ENCODE assay signal across 1 cellular context in the genomic region with DNA sequence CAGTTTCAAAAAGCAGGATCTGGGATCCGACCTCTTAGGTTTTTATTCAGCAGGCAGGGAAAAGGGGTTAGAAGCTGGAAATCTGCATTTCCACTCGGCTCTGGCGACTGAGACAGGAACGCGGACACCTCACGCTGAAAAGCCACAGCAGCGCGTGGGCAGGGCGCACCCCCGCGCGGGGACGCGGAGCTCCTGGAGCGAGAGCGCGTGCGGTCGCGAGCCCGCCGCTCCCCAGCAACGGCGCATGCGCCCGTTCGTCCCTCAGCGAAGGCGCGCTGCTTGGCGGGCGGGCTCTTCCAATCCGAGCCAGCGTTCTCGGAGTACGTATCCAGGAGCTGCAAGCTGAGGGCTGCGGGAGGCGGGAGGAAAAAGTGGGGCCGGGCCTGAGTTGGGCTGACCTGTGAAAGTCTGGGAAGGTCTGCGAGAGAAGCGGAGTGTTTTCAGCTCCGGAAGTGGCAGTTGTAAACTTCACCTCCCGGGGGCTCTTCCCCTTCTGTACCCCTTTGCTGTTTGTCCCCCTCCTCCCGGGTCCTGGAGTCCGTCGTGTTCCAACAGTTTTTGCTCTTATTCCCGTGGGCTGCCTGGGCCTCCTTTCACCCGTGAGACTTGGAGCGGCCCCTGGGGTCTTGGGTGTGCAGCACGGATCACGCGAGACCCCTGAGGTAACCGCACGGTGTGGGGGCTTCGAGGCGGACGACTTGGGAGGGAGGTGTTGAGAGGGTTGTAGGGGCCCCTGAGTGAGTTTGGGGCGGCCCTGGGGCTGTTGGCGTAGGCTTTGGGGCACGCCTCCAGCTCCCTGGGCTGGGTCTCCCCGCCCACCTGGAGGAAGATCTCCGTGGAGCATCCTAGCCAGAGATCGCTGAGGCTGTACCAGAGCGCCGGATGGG.
TF ChIP-seq lines count a peak whose summit lies in the region.

A gene (plus strand): TSS at position 403 of the 887 bp plus-strand sequence. CDS start 11,046 bp downstream, outside the sequence.

TF ChIP-seq in H1, 55 proteins besides CTCF, POLR2A, EP300 and RAD21 (continued from another document):
- TF ChIP-seq CBX8 (IDR thresholded peaks at IDR 0.05; ENCODE audit: borderline replicate concordance, low read depth, low read length), result no peak
- peak; percentile 93 for TF ChIP-seq RBBP5 (IDR thresholded peaks at IDR 0.05; ENCODE audit: borderline replicate concordance, low read depth, low read length)
- TF ChIP-seq RNF2 (IDR thresholded peaks at IDR 0.05; ENCODE audit: borderline replicate concordance, low read depth, low read length, missing control alignments, poor library complexity, severe bottlenecking), result no peak
- TF ChIP-seq BACH1 (IDR thresholded peaks at IDR 0.05; ENCODE audit: low read length), result peak; percentile 19; the same call in 1 of the 2 replicates
- TF ChIP-seq NANOG (IDR thresholded peaks at IDR 0.05; ENCODE audit: insufficient read depth, low read depth, low read length, poor library complexity, severe bottlenecking), result no peak
- peak; percentile 30 for TF ChIP-seq CTBP2 (IDR thresholded peaks at IDR 0.05; ENCODE audit: borderline replicate concordance, insufficient read depth, insufficient read length, low read length)
- TF ChIP-seq HDAC2 (IDR thresholded peaks at IDR 0.05; ENCODE audit: borderline replicate concordance in 1 of 2, low read depth in 2 of 2, low read length in 2 of 2), result peak; percentile 60 to 80; a peak in 2 of 4 replicates
- no peak for TF ChIP-seq GTF2F1 (IDR thresholded peaks at IDR 0.05; ENCODE audit: borderline replicate concordance, low read depth, low read length)
- TF ChIP-seq SP2 (IDR thresholded peaks at IDR 0.05; ENCODE audit: low read length), result no peak
- no peak for TF ChIP-seq JUND (IDR thresholded peaks at IDR 0.05; ENCODE audit: low read length)
- no peak for TF ChIP-seq YY1 (IDR thresholded peaks at IDR 0.05; ENCODE audit: low read depth, low read length)
- TF ChIP-seq, protein P1, sequence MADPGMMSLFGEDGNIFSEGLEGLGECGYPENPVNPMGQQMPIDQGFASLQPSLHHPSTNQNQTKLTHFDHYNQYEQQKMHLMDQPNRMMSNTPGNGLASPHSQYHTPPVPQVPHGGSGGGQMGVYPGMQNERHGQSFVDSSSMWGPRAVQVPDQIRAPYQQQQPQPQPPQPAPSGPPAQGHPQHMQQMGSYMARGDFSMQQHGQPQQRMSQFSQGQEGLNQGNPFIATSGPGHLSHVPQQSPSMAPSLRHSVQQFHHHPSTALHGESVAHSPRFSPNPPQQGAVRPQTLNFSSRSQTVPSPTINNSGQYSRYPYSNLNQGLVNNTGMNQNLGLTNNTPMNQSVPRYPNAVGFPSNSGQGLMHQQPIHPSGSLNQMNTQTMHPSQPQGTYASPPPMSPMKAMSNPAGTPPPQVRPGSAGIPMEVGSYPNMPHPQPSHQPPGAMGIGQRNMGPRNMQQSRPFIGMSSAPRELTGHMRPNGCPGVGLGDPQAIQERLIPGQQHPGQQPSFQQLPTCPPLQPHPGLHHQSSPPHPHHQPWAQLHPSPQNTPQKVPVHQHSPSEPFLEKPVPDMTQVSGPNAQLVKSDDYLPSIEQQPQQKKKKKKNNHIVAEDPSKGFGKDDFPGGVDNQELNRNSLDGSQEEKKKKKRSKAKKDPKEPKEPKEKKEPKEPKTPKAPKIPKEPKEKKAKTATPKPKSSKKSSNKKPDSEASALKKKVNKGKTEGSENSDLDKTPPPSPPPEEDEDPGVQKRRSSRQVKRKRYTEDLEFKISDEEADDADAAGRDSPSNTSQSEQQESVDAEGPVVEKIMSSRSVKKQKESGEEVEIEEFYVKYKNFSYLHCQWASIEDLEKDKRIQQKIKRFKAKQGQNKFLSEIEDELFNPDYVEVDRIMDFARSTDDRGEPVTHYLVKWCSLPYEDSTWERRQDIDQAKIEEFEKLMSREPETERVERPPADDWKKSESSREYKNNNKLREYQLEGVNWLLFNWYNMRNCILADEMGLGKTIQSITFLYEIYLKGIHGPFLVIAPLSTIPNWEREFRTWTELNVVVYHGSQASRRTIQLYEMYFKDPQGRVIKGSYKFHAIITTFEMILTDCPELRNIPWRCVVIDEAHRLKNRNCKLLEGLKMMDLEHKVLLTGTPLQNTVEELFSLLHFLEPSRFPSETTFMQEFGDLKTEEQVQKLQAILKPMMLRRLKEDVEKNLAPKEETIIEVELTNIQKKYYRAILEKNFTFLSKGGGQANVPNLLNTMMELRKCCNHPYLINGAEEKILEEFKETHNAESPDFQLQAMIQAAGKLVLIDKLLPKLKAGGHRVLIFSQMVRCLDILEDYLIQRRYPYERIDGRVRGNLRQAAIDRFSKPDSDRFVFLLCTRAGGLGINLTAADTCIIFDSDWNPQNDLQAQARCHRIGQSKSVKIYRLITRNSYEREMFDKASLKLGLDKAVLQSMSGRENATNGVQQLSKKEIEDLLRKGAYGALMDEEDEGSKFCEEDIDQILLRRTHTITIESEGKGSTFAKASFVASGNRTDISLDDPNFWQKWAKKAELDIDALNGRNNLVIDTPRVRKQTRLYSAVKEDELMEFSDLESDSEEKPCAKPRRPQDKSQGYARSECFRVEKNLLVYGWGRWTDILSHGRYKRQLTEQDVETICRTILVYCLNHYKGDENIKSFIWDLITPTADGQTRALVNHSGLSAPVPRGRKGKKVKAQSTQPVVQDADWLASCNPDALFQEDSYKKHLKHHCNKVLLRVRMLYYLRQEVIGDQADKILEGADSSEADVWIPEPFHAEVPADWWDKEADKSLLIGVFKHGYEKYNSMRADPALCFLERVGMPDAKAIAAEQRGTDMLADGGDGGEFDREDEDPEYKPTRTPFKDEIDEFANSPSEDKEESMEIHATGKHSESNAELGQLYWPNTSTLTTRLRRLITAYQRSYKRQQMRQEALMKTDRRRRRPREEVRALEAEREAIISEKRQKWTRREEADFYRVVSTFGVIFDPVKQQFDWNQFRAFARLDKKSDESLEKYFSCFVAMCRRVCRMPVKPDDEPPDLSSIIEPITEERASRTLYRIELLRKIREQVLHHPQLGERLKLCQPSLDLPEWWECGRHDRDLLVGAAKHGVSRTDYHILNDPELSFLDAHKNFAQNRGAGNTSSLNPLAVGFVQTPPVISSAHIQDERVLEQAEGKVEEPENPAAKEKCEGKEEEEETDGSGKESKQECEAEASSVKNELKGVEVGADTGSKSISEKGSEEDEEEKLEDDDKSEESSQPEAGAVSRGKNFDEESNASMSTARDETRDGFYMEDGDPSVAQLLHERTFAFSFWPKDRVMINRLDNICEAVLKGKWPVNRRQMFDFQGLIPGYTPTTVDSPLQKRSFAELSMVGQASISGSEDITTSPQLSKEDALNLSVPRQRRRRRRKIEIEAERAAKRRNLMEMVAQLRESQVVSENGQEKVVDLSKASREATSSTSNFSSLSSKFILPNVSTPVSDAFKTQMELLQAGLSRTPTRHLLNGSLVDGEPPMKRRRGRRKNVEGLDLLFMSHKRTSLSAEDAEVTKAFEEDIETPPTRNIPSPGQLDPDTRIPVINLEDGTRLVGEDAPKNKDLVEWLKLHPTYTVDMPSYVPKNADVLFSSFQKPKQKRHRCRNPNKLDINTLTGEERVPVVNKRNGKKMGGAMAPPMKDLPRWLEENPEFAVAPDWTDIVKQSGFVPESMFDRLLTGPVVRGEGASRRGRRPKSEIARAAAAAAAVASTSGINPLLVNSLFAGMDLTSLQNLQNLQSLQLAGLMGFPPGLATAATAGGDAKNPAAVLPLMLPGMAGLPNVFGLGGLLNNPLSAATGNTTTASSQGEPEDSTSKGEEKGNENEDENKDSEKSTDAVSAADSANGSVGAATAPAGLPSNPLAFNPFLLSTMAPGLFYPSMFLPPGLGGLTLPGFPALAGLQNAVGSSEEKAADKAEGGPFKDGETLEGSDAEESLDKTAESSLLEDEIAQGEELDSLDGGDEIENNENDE (IDR thresholded peaks at IDR 0.05; ENCODE audit: insufficient replicate concordance, low read length), result no peak
- TF ChIP-seq TAF1 (IDR thresholded peaks at IDR 0.05; ENCODE audit: low read depth, low read length), result peak; percentile 76
- TF ChIP-seq TCF12 (IDR thresholded peaks at IDR 0.05; ENCODE audit: low read depth, low read length), result no peak
- no peak for TF ChIP-seq EZH2 (IDR thresholded peaks at IDR 0.05; ENCODE audit: low read depth, low read length, severe bottlenecking)
- TF ChIP-seq RFX5 (IDR thresholded peaks at IDR 0.05; ENCODE audit: borderline replicate concordance, low read depth, low read length), result no peak
- peak; percentile 70 for TF ChIP-seq EGR1 (IDR thresholded peaks at IDR 0.05; ENCODE audit: borderline replicate concordance, low read depth, low read length)
- no peak for TF ChIP-seq CBX5 (IDR thresholded peaks at IDR 0.05; ENCODE audit: low read depth, low read length)
- TF ChIP-seq ZNF274 (IDR thresholded peaks at IDR 0.05; ENCODE audit: borderline replicate concordance, extremely low read depth, low read length), result no peak
- TF ChIP-seq POLR2AphosphoS5 (IDR thresholded peaks at IDR 0.05; ENCODE audit: low read depth, low read length), result peak; percentile 88
- TF ChIP-seq PHF8 (conservative IDR thresholded peaks at IDR 0.05; ENCODE audit: low read depth, low read length), result peak; percentile 82
- no peak for TF ChIP-seq KDM4A (IDR thresholded peaks at IDR 0.05; ENCODE audit: low read depth, low read length, severe bottlenecking)
- TF ChIP-seq CREB1 (IDR thresholded peaks at IDR 0.05), result peak; percentile 30; the same call in 1 of the 2 replicates
- no peak for TF ChIP-seq MAFK (IDR thresholded peaks at IDR 0.05; ENCODE audit: low read depth, low read length)
- 0 out of 2 replicates have a peak, but pooled peaks have one; percentile 31 for TF ChIP-seq BRCA1 (IDR thresholded peaks at IDR 0.05; ENCODE audit: low read depth, low read length)
- TF ChIP-seq TBP (IDR thresholded peaks at IDR 0.05; ENCODE audit: low read depth, low read length), result no peak; the same call in none of the 2 replicates
- TF ChIP-seq, protein P2, sequence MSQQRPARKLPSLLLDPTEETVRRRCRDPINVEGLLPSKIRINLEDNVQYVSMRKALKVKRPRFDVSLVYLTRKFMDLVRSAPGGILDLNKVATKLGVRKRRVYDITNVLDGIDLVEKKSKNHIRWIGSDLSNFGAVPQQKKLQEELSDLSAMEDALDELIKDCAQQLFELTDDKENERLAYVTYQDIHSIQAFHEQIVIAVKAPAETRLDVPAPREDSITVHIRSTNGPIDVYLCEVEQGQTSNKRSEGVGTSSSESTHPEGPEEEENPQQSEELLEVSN (IDR thresholded peaks at IDR 0.05), result peak; percentile 93
- no peak for TF ChIP-seq JUN (IDR thresholded peaks at IDR 0.05; ENCODE audit: low read depth, low read length)
- TF ChIP-seq RXRA (IDR thresholded peaks at IDR 0.05; ENCODE audit: insufficient read depth, low read depth, low read length), result no peak
- TF ChIP-seq BCL11A (IDR thresholded peaks at IDR 0.05; ENCODE audit: low read depth in 2 of 2, low read length in 2 of 2), result no peak
- TF ChIP-seq, protein P3, sequence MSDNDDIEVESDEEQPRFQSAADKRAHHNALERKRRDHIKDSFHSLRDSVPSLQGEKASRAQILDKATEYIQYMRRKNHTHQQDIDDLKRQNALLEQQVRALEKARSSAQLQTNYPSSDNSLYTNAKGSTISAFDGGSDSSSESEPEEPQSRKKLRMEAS (IDR thresholded peaks at IDR 0.05), result peak; percentile 89
TF ChIP-seq in H1: peak in this region for 19.
